18 cellular contexts compared by ENCODE assay signal in the genomic region with DNA sequence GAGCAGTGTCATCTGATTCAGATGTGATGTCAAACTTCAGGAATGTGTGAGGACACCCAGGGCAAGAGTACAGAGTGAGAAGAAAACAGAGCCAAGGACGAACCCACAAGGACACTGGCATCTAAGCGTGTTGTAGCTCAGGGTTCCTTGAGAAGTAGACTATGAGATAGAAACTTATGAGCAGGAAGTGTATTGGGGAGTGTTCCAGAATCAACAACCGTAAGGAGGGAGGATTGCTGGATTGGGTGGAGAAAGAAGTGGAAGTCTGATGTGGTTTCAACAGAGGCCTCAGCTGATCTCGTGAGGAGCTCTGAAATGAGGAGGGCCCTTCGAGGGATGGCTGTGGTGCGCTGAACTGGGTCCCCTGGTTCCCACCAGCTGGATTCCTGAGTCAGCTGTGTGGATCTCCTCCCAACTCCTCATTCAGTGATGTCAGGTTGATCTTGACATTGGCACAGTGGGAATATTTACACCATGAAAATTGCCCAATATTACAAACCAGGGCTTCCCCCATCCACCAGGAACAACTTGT. TPM values are rescaled to one million over a fixed set of nuclear protein-coding genes. Genes with fewer than 3 reads are reported as not detected.
DNase-seq lines count a peak whose midpoint lies in the region; ATAC-seq and TF ChIP-seq lines count a peak whose summit lies in the region.
"Had no signal": no experiment of that assay in that cellular context is flagged by ENCODE, and none has a peak within 500 bp of the region (broad histone marks: within the 10 kb centered on the region; RNA-seq: fewer than 3 reads in every experiment).

No MANE protein-coding gene starts in this region.

- ATAC-seq in Right ventricle myocardium inferior (peak; percentile 77), mucosa of descending colon (peak; percentile 40), GM18867 (IDR thresholded peaks at IDR 0.05; ENCODE audit: unreplicated experiment) (no peak)
- no peak for ATAC-seq in activated CD4-positive, CD25-positive, alpha-beta regulatory T cell treated with anti-CD3 and anti-CD28 coated beads, Interleukin-2, amount 50 U/mL, for 24 hours
- ATAC-seq: A549; body of pancreas; stimulated activated naive CD8-positive, alpha-beta T cell treated with anti-CD3 and anti-CD28 coated beads, Interleukin-15, amount 100 ng/mL, for 72 hours had no signal

- no peaks in the 10 kb centered on the region for H3K4me1 ChIP-seq in mucosa of descending colon (ENCODE audit: low read depth)
- H3K4me1 ChIP-seq: A549 had no signal

- DNase-seq in Right ventricle myocardium inferior (ENCODE audit: missing footprints) (peak; percentile 71), cardiac septum (ENCODE audit: low spot score) (no peak), fibroblast of pulmonary artery (ENCODE audit: low read depth) (peak; percentile 87), mucosa of descending colon (no peak), NAMALWA (ENCODE audit: low spot score) (no peak), MG63 (no peak)
- DNase-seq: body of pancreas; DMS53; MM.1S; NCI-H345; pancreas; stimulated activated CD4-positive, alpha-beta T cell treated with anti-CD3 and anti-CD28 coated beads, Interleukin-4, amount 100 ng/mL, for 24 hours; stimulated activated naive CD8-positive, alpha-beta T cell treated with anti-CD3 and anti-CD28 coated beads, Interleukin-15, amount 100 ng/mL, for 72 hours; WERI-Rb-1 had no signal

- TF ChIP-seq CTCF in fibroblast of pulmonary artery (IDR thresholded peaks at IDR 0.05; ENCODE audit: low read length, missing control alignments), result no peak
- no peak for TF ChIP-seq CTCF in mucosa of descending colon (IDR thresholded peaks at IDR 0.05)

- H3K4me3 ChIP-seq in fibroblast of pulmonary artery (replicated peaks; ENCODE audit: low read depth, low read length) (no peak overlapping the region), mucosa of descending colon (no peak overlapping the region), MG63 (no peak overlapping the region)
- H3K4me3 ChIP-seq: A549, body of pancreas, esophagus muscularis mucosa, pancreas had no signal

- intact Hi-C loops in Right ventricle myocardium inferior (cut with DNase I) (loop anchor here (10.0 kb wide), 1 partner anchor 248 kb away; a partner anchor contains a TSS), cardiac septum (cut with DNase I) (no loop called here), mucosa of descending colon (cut with DNase I, micrococcal nuclease) (no loop called here)

- peaks cover 12% of the 10 kb centered on the region for H3K9me3 ChIP-seq in mucosa of descending colon
- H3K9me3 ChIP-seq in MG63, result peaks cover 14% of the 10 kb centered on the region
- H3K9me3 ChIP-seq: body of pancreas, pancreas had no signal

- H3K27me3 ChIP-seq in MG63, result no peaks in the 10 kb centered on the region
- H3K27me3 ChIP-seq: body of pancreas, esophagus muscularis mucosa, pancreas had no signal

- H3K36me3 ChIP-seq in mucosa of descending colon (ENCODE audit: low read depth) (no peaks in the 10 kb centered on the region), MG63 (no peaks in the 10 kb centered on the region)
- H3K36me3 ChIP-seq: esophagus muscularis mucosa, pancreas, WERI-Rb-1 had no signal

RNA-seq across cellular contexts. Expression of a gene that starts 25.7 kb away (rescaled TPM):
- total RNA-seq in Right ventricle myocardium inferior (63.1 TPM), cardiac septum (54.6 TPM), mucosa of descending colon (100 to 1,000 TPM in 2 of 3 donors, 10 to 100 TPM in 1; 97.7 to 112 (median 101) TPM)
- 33.4 and 35.9 TPM in 2 replicates for total RNA-seq in MG63 (2014; rRNA removed; shearing (Covaris generic); ENCODE audit: low replicate concordance)

RNA-seq across cellular contexts. Expression of a gene that starts 52.4 kb away (rescaled TPM):
- total RNA-seq in Right ventricle myocardium inferior (not detected), cardiac septum (0.03 TPM), mucosa of descending colon (not detected)
- total RNA-seq in MG63 (2014; rRNA removed; shearing (Covaris generic); ENCODE audit: low replicate concordance), result not detected in 2 replicates
- total RNA-seq: body of pancreas, esophagus muscularis mucosa, pancreas had no signal

Comparison
In these comparisons a context has a peak if more than half of its experiments do, and no peak if none do; other contexts are left out.
1. DNase-seq: peak in Right ventricle myocardium inferior (single experiment) and fibroblast of pulmonary artery (single experiment); none in cardiac septum (single experiment), mucosa of descending colon (0 of 3), NAMALWA (single experiment) and MG63 (single experiment).
2. ATAC-seq: peak in Right ventricle myocardium inferior (single experiment) and mucosa of descending colon (single experiment); none in activated CD4-positive, CD25-positive, alpha-beta regulatory T cell treated with anti-CD3 and anti-CD28 coated beads, Interleukin-2, amount 50 U/mL, for 24 hours (0 of 2) and GM18867 (single experiment).